8 cellular contexts compared by ENCODE assay signal in the genomic region with DNA sequence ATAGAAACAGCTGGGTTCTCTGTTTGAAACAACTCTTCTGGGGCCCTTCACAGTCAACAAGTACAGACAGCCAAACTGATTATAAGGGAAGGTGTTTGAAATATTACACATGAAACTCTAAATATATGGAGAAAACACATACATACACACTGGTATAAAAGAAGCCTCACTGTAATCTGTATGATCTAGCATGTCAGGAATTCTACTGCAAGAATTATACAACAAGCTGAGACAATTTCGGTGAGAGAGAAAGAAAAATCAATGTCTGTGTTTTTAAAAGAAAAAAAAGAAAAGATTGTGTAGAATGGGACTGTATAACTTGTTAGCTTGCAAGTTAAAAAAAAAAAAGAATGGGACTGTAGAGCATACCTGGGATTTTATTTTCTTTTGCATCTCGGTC. TPM values are rescaled to one million over a fixed set of nuclear protein-coding genes. Genes with fewer than 3 reads are reported as not detected.
DNase-seq lines count a peak whose midpoint lies in the region; ATAC-seq and TF ChIP-seq lines count a peak whose summit lies in the region.

No MANE protein-coding gene starts in this region.

- ATAC-seq in SK-N-SH treated with all-trans-retinoic acid at 6 μM for 48 hours = peak; percentile 47; the same call in 2 of the 3 replicates
- ATAC-seq in HG02943 (IDR thresholded peaks at IDR 0.05; ENCODE audit: low read depth, unreplicated experiment) = peak; percentile 26

- H3K27ac ChIP-seq in SK-N-SH (ENCODE audit: low read depth in 2 of 2, low read length in 1 of 2) (peak overlapping the region in 1 of 2 experiments; percentile 25; a peak in 2 of 4 replicates), adrenal gland (peak overlapping the region in 4 of 5 donors; percentile 22 to 62 (median 54)), smooth muscle cell (ENCODE audit: low read depth) (peak overlapping the region; percentile 62)

- H3K27me3 ChIP-seq in SK-N-SH (ENCODE audit: insufficient read depth) = no peaks in the 10 kb centered on the region
- no peaks in the 10 kb centered on the region for H3K27me3 ChIP-seq in adrenal gland
- H3K27me3 ChIP-seq in smooth muscle cell (ENCODE audit: low read depth) = no peaks in the 10 kb centered on the region

- H3K9me3 ChIP-seq in SK-N-SH = 0 out of 2 replicates have a peak, but pooled peaks cover 3% of the 10 kb centered on the region
- peaks cover 0 to 8% (median 0%) of the 10 kb centered on the region in 3 donors for H3K9me3 ChIP-seq in adrenal gland (replicated peaks in 1 of 3)
- H3K9me3 ChIP-seq in smooth muscle cell (replicated peaks; ENCODE audit: low read depth) = no peaks in the 10 kb centered on the region

- peaks cover 0 to 19% of the 10 kb centered on the region in 2 experiments; a peak in 2 of 4 replicates for H3K4me1 ChIP-seq in SK-N-SH (ENCODE audit: control insufficient read depth in 1 of 2, insufficient read depth in 2 of 2, low read depth in 1 of 2, low read length in 1 of 2)
- H3K4me1 ChIP-seq in adrenal gland (replicated peaks in 1 of 2) = peaks cover 20 to 37% of the 10 kb centered on the region in 2 donors
- peaks cover 18% of the 10 kb centered on the region for H3K4me1 ChIP-seq in smooth muscle cell (ENCODE audit: low read depth)

- CTCF ChIA-PET in SK-N-SH (lab: Yijun Ruan, JAX) = interaction anchor here (1.1 kb wide), 1 partner anchor 21 kb away, joined by 3 read pairs; no protein-coding TSS in a partner anchor
- CTCF ChIA-PET in activated naive CD4-positive, alpha-beta T cell treated with anti-CD3 and anti-CD28 coated beads, Interleukin-2, amount 10 ng/mL, durations not matched to agents 7 days and 5 days (lab: Charles Lee) = interaction anchor here (0.6 to 1.6 kb wide), 3 partner anchors 18 to 618 kb away, joined by 3 to 4 read pairs (median 3); no protein-coding TSS in a partner anchor

- 84% methylated on average over 2 of the region's 2 CpGs for WGBS in SK-N-SH (ENCODE audit: low lambda C conversion rate)
- 56 to 73% (median 68%) methylated on average over 2 of the region's 2 CpGs for WGBS in adrenal gland, 4 donors
- 62% methylated on average over 2 of the region's 2 CpGs for WGBS in smooth muscle cell (ENCODE audit: low lambda C conversion rate)

- intact Hi-C loops in adrenal gland (cut with DNase I) = no loop called here

- H4K20me1 ChIP-seq in SK-N-SH (ENCODE audit: insufficient read depth) (no peaks in the 10 kb centered on the region), smooth muscle cell (ENCODE audit: low read depth) (peaks cover 24% of the 10 kb centered on the region)

- H3K4me3 Mint-ChIP-seq in activated naive CD4-positive, alpha-beta T cell treated with anti-CD3 and anti-CD28 coated beads, Interleukin-2, amount 10 ng/mL, durations not matched to agents 7 days and 5 days = no peak overlapping the region

- DNase-seq in SK-N-SH (no peak), adrenal gland (no peak), smooth muscle cell (lab: John Stamatoyannopoulos, UW; ENCODE audit: unreplicated experiment) (no peak), NCI-H1694 treated with DMSO at 0.1 percent for 48 hours (lab: John Stamatoyannopoulos, UW) (no peak)
- no peak for DNase-seq in activated naive CD4-positive, alpha-beta T cell treated with anti-CD3 and anti-CD28 coated beads, Interleukin-2, amount 10 ng/mL, durations not matched to agents 7 days and 5 days
- DNase-seq in activated CD8-positive, alpha-beta memory T cell treated with anti-CD3 and anti-CD28 coated beads, Interleukin-2, amount 50 U/mL, for 4 hours = no peak

- H3K4me2 ChIP-seq in SK-N-SH (no peak overlapping the region; the same call in 1 of the 2 replicates), smooth muscle cell (peak overlapping the region; percentile 68)

- no peaks in the 10 kb centered on the region for H3K27me3 Mint-ChIP-seq in activated naive CD4-positive, alpha-beta T cell treated with anti-CD3 and anti-CD28 coated beads, Interleukin-2, amount 10 ng/mL, durations not matched to agents 7 days and 5 days

- peaks cover 35% of the 10 kb centered on the region for H3K4me1 Mint-ChIP-seq in activated naive CD4-positive, alpha-beta T cell treated with anti-CD3 and anti-CD28 coated beads, Interleukin-2, amount 10 ng/mL, durations not matched to agents 7 days and 5 days

- H3F3A ChIP-seq in SK-N-SH (replicated peaks; ENCODE audit: insufficient read depth) (no peaks in the 10 kb centered on the region), smooth muscle cell (ENCODE audit: low read depth) (no peaks in the 10 kb centered on the region)

- H3K79me2 ChIP-seq in SK-N-SH (ENCODE audit: insufficient read depth) (peaks cover 65% of the 10 kb centered on the region), smooth muscle cell (ENCODE audit: low read depth) (peaks cover 61% of the 10 kb centered on the region)

- H3K36me3 ChIP-seq in SK-N-SH (replicated peaks in 1 of 2; ENCODE audit: control insufficient read depth in 1 of 2, insufficient read depth in 2 of 2, low read length in 1 of 2) (peaks cover 10 to 27% of the 10 kb centered on the region in 2 experiments), adrenal gland (replicated peaks in 1 of 2) (no peaks in the 10 kb centered on the region), smooth muscle cell (ENCODE audit: low read depth) (peaks cover 8% of the 10 kb centered on the region)

- H2AFZ ChIP-seq in SK-N-SH (ENCODE audit: low read depth) (no peak overlapping the region), smooth muscle cell (ENCODE audit: low read depth) (no peak overlapping the region)

- no peak for TF ChIP-seq RAD21 in SK-N-SH (IDR thresholded peaks at IDR 0.05; ENCODE audit: low read length)

- no peak for TF ChIP-seq EP300 in SK-N-SH (IDR thresholded peaks at IDR 0.05; ENCODE audit: borderline replicate concordance in 1 of 2, low read depth in 1 of 2, low read length in 1 of 2)

- no peak for TF ChIP-seq CTCF in SK-N-SH (IDR thresholded peaks at IDR 0.05)
- TF ChIP-seq CTCF in adrenal gland (IDR thresholded peaks at IDR 0.05) = no peak
- TF ChIP-seq CTCF in smooth muscle cell (IDR thresholded peaks at IDR 0.05; ENCODE audit: borderline replicate concordance, insufficient read depth, poor library complexity, severe bottlenecking) = no peak

- H3K9me3 Mint-ChIP-seq in activated naive CD4-positive, alpha-beta T cell treated with anti-CD3 and anti-CD28 coated beads, Interleukin-2, amount 10 ng/mL, durations not matched to agents 7 days and 5 days = peaks cover 19% of the 10 kb centered on the region

- TF ChIP-seq POLR2A in adrenal gland (IDR thresholded peaks at IDR 0.05) = no peak

- H3K27ac Mint-ChIP-seq in activated naive CD4-positive, alpha-beta T cell treated with anti-CD3 and anti-CD28 coated beads, Interleukin-2, amount 10 ng/mL, durations not matched to agents 7 days and 5 days = no peak overlapping the region

- no peak overlapping the region for H3K4me3 ChIP-seq in SK-N-SH (ENCODE audit: low read depth in 2 of 2, low read length in 1 of 2)
- no peak overlapping the region for H3K4me3 ChIP-seq in adrenal gland
- no peak overlapping the region for H3K4me3 ChIP-seq in smooth muscle cell

- no peaks in the 10 kb centered on the region for H3K9me2 ChIP-seq in SK-N-SH

- peaks cover 20% of the 10 kb centered on the region for H3K36me3 Mint-ChIP-seq in activated naive CD4-positive, alpha-beta T cell treated with anti-CD3 and anti-CD28 coated beads, Interleukin-2, amount 10 ng/mL, durations not matched to agents 7 days and 5 days

- POLR2A ChIA-PET in SK-N-SH (lab: Yijun Ruan, JAX) = no interaction called here

- no peak overlapping the region for H3K9ac ChIP-seq in SK-N-SH
- H3K9ac ChIP-seq in smooth muscle cell (ENCODE audit: low read depth) = peak overlapping the region; percentile 40

TF ChIP-seq in SK-N-SH treated with all-trans-retinoic acid at 6 μM for 48 hours, 23 proteins besides CTCF, POLR2A, EP300 and RAD21 (continues in another document):
- no peak for TF ChIP-seq GLIS3 (CRISPR knock-in tag; IDR thresholded peaks at IDR 0.05)
- no peak for TF ChIP-seq ZFP3 (CRISPR knock-in tag; IDR thresholded peaks at IDR 0.05)
- TF ChIP-seq, protein P1, sequence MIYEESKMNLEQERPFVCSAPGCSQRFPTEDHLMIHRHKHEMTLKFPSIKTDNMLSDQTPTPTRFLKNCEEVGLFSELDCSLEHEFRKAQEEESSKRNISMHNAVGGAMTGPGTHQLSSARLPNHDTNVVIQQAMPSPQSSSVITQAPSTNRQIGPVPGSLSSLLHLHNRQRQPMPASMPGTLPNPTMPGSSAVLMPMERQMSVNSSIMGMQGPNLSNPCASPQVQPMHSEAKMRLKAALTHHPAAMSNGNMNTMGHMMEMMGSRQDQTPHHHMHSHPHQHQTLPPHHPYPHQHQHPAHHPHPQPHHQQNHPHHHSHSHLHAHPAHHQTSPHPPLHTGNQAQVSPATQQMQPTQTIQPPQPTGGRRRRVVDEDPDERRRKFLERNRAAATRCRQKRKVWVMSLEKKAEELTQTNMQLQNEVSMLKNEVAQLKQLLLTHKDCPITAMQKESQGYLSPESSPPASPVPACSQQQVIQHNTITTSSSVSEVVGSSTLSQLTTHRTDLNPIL (CRISPR knock-in tag; IDR thresholded peaks at IDR 0.05; ENCODE audit: low read depth) = no peak
- no peak for TF ChIP-seq ARNTL (CRISPR knock-in tag; IDR thresholded peaks at IDR 0.05; ENCODE audit: borderline replicate concordance, low read depth)

TF ChIP-seq in SK-N-SH, 30 proteins besides CTCF, POLR2A, EP300 and RAD21 (continues in another document):
- no peak for TF ChIP-seq MEF2A (IDR thresholded peaks at IDR 0.05; ENCODE audit: borderline replicate concordance, low read depth)

RNA-seq across cellular contexts. Expression of a gene that starts 26.3 kb away (rescaled TPM):
- polyA plus RNA-seq in SK-N-SH (2012; rRNA removed) (15.8 and 16.5 TPM in 2 replicates), adrenal gland (10 to 100 TPM in 2 of 3 donors, 1 to 10 TPM in 1; 10.0 to 14.5 (median 14.3) TPM), smooth muscle cell (8.6 and 9.4 TPM in 2 replicates)
- 10.2 and 14.6 TPM in 2 replicates for polyA plus RNA-seq in SK-N-SH (2012; cell fraction: cytosol; rRNA removed)
- polyA plus RNA-seq in SK-N-SH (2012; cell fraction: nucleus; rRNA removed) = 11.7 and 14.7 TPM in 2 replicates
- total RNA-seq in adrenal gland (10 to 100 TPM; 15.5 to 55.7 (median 40.9) TPM), smooth muscle cell (14.3 and 14.6 TPM in 2 replicates)
